7 cellular contexts compared by ENCODE assay signal in the genomic region with DNA sequence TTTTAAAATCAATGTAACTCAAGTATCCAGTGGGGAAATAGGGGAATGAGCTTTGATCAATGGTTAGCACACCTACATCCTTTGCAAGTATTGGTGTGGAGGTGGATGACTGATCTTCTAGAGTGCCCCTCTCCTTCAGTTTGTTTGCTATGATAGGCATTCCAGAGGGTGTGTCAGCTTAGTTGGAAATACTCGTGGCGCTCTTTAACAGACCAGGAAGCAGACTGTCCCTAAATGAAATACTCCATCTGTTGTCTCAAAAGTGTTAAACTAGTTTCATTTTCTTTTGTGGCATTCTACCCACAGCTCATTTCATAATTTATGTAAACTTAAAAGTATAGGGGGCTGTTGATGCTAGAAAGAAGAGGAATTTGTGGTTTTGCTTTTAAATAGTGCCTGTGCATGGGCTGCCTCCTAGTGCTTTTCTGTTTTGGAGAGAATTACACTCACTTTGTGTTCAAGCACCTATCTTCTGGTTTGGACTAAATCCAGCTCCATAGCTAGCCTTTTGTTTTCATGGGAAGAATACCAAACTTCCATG.
DNase-seq lines count a peak whose midpoint lies in the region; ATAC-seq and TF ChIP-seq lines count a peak whose summit lies in the region.

No MANE protein-coding gene starts in this region.

- peak overlapping the region; percentile 36 to 57 for H3K27ac ChIP-seq in ascending aorta

- TF ChIP-seq CTCF in GM12875 (IDR thresholded peaks at IDR 0.05; ENCODE audit: borderline replicate concordance, insufficient read depth, low read depth, low read length) (0 out of 2 replicates have a peak, but pooled peaks have one; percentile 11), ascending aorta (IDR thresholded peaks at IDR 0.05) (peak in 1 of 3 experiments; percentile 20)

- peak; percentile 84 to 91 for DNase-seq in Kasumi-1 (lab: John Stamatoyannopoulos, UW)
- DNase-seq in ascending aorta (ENCODE audit: low spot score in 2 of 2), result no peak
- peak; percentile 71 for DNase-seq in kidney glomerular epithelial cell (lab: John Stamatoyannopoulos, UW)
- DNase-seq in ureter (ENCODE audit: low spot score), result no peak
- DNase-seq in stimulated activated CD4-positive, alpha-beta T cell treated with anti-CD3 and anti-CD28 coated beads, Interleukin-1b, Interleukin-23, amount 100 ng/mL, for 48 hours, result no peak

- H3K9me3 ChIP-seq in ascending aorta, result no peaks in the 10 kb centered on the region

- H3K4me1 ChIP-seq in ascending aorta, result peaks cover 15 to 19% of the 10 kb centered on the region in 2 donors

- intact Hi-C loops in ascending aorta (cut with DNase I), result no loop called here

- no peak overlapping the region for H3K4me3 ChIP-seq in GM12875 (ENCODE audit: low read depth, low read length)
- peak overlapping the region in 1 of 2 donors; percentile 35 for H3K4me3 ChIP-seq in ascending aorta

- no peaks in the 10 kb centered on the region for H3K36me3 ChIP-seq in ascending aorta

- ATAC-seq in GM21723 (IDR thresholded peaks at IDR 0.05; ENCODE audit: unreplicated experiment), result peak; percentile 69

- H3K27me3 ChIP-seq in ascending aorta, result no peaks in the 10 kb centered on the region

Comparison
In these comparisons a context has a peak if more than half of its experiments do, and no peak if none do; other contexts are left out.
1. DNase-seq: peak in Kasumi-1 (2 of 2) and kidney glomerular epithelial cell (single experiment); none in ascending aorta (0 of 2), ureter (single experiment) and stimulated activated CD4-positive, alpha-beta T cell treated with anti-CD3 and anti-CD28 coated beads, Interleukin-1b, Interleukin-23, amount 100 ng/mL, for 48 hours (single experiment).